8 cellular contexts compared by ENCODE assay signal in genomic region chr10:88835095-88835909, GRCh38. TPM values are rescaled to one million over a fixed set of nuclear protein-coding genes. Genes with fewer than 3 reads are reported as not detected.
DNase-seq lines count a peak whose midpoint lies in the region; ATAC-seq, FAIRE-seq and TF ChIP-seq lines count a peak whose summit lies in the region.

No MANE protein-coding gene starts in this region.

- DNase-seq in activated gamma-delta T cell treated with Interleukin-2 at 50 U/mL for 16 hours (peak; percentile 89), activated gamma-delta T cell (lab: John Stamatoyannopoulos, UW) (no peak), NCI-H2107 (lab: John Stamatoyannopoulos, UW) (peak; percentile 27), body of pancreas (peak; percentile 87 to 89 (median 88)), iPS DF 4.7 (ENCODE audit: extremely low read depth, low spot score) (peak; percentile 28)
- DNase-seq in stimulated activated CD4-positive, alpha-beta T cell treated with anti-CD3 and anti-CD28 coated beads, Interleukin-12 subunit alpha, Interleukin-12 subunit beta, amount 100 ng/mL, for 24 hours (ENCODE audit: low read depth in 2 of 2), result peak; percentile 67 to 85

- H3K27me3 ChIP-seq in body of pancreas, result no peaks in the 10 kb centered on the region

- peak; percentile 83 for ATAC-seq in HG03039 (IDR thresholded peaks at IDR 0.05; ENCODE audit: unreplicated experiment)
- ATAC-seq in body of pancreas, result peak; percentile 90

- FAIRE-seq in TTC549 (lab: Jason Lieb, UNC), result peak; percentile 41

- no peak overlapping the region for H3K4me3 ChIP-seq in body of pancreas

- no peaks in the 10 kb centered on the region for H3K9me3 ChIP-seq in body of pancreas

- TF ChIP-seq CTCF in body of pancreas (IDR thresholded peaks at IDR 0.05), result peak; percentile 70 to 96 (median 91)

- H3K4me1 ChIP-seq in body of pancreas, result peaks cover 14% of the 10 kb centered on the region

- intact Hi-C loops in body of pancreas (cut with DNase I), result loop anchor here (5.0 kb wide), 1 partner anchor 97 kb away; no protein-coding TSS in a partner anchor

- no peaks in the 10 kb centered on the region for H3K36me3 ChIP-seq in body of pancreas (replicated peaks in 1 of 2; ENCODE audit: insufficient read depth in 1 of 2, low read depth in 2 of 2)

- no peak for TF ChIP-seq POLR2A in body of pancreas (IDR thresholded peaks at IDR 0.05)

- no peak overlapping the region for H3K27ac ChIP-seq in body of pancreas

- 11 to 13% methylated on average over 10 of the region's 10 CpGs for WGBS in body of pancreas, 2 donors

RNA-seq across cellular contexts. Expression of gene ANKRD22, which starts 16.3 kb away (rescaled TPM):
- 10 to 100 TPM in 1 of 2 donors, 1 to 10 TPM in 1; 5.9 to 13.5 TPM for total RNA-seq in body of pancreas

RNA-seq across cellular contexts. Expression of gene LIPM, which starts 32.8 kb away (rescaled TPM):
- total RNA-seq in body of pancreas, result not detected

RNA-seq across cellular contexts. Expression of gene STAMBPL1, which starts 44.7 kb away (rescaled TPM):
- 10 to 100 TPM; 10.1 to 26.7 TPM for total RNA-seq in body of pancreas
